ENCODE assay signal across 25 cellular contexts in genomic region chr12:87935216-87935615, GRCh38.
"Had no signal": no experiment of that assay in that cellular context is flagged by ENCODE, and none has a peak within 500 bp of the region (broad histone marks: within the 10 kb centered on the region; RNA-seq: fewer than 3 reads in every experiment).

No MANE protein-coding gene starts in this region.

- H3K4me1 ChIP-seq: ascending aorta, SJSA1 had no signal

- H3K27me3 ChIP-seq: ascending aorta, SJSA1 had no signal

- ATAC-seq: activated CD8-positive, alpha-beta memory T cell treated with anti-CD3 and anti-CD28 coated beads, Interleukin-2, amount 10 ng/mL, durations not matched to agents 7 days and 5 days; HepG2; PC-3; SK-N-SH treated with all-trans-retinoic acid at 6 μM for 48 hours had no signal

- H3K27ac ChIP-seq: ascending aorta, SJSA1 had no signal

- H3K4me3 ChIP-seq: ascending aorta, SJSA1 had no signal

- DNase-seq: activated B cell treated with CpG ODN at 0.5 μM for 24 hours; activated CD4-positive, alpha-beta T cell treated with anti-CD3 and anti-CD28 coated beads for 1 hour; activated CD4-positive, alpha-beta T cell treated with anti-CD3 and anti-CD28 coated beads, Interleukin-2, amount 10 ng/mL, durations not matched to agents 24 days and 14 days; activated CD4-positive, alpha-beta T cell treated with anti-CD3 and anti-CD28 coated beads, Interleukin-2, amount 50 U/mL, for 48 hours; activated CD8-positive, alpha-beta memory T cell treated with anti-CD3 and anti-CD28 coated beads, Interleukin-2, amount 10 ng/mL, durations not matched to agents 7 days and 5 days; activated effector memory CD4-positive, alpha-beta T cell treated with Interleukin-2 at 50 U/mL for 16 hours; activated naive CD4-positive, alpha-beta T cell; activated T-cell treated with anti-CD3 and anti-CD28 coated beads, Interleukin-2, amount 50 U/mL, for 24 hours; amniotic stem cell; caudate nucleus; Karpas-422; MM.1S; NCI-H1092 treated with DMSO at 0.1 percent for 48 hours; NCI-H1417 treated with DMSO at 0.1 percent for 48 hours; NCI-H1694; NCI-H2029; NCI-H510A treated with DMSO at 0.1 percent for 48 hours; NCI-H69; NK-92 treated with Interleukin-12 subunit alpha and Interleukin-12 subunit beta, amount 100 ng/mL, for 24 hours; PC-3; SHP77 had no signal

- H3K36me3 ChIP-seq: ascending aorta, SJSA1 had no signal

- H3K9me3 ChIP-seq: ascending aorta, SJSA1 had no signal
